Comparison of ENCODE assay signal across 3 cellular contexts in the genomic region with DNA sequence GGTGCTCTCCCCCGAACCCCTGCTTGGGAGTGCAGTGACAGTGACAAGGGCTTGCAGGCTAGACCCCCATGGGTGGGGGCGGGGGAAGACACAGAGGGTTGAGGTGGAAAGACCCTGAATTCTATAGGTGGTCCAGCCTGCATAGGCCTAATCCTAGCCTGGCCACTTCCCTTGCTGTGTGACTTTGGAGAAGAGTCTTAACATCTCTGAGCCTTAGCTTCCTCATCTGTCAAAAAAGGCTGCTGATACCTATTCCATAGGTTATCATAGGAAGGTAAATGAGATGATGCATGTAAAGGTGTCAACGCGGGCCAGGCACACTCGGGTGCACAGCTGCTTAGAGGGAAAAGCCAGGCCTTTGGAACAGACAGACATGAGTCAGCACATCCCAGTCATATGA.
TF ChIP-seq lines count a peak whose summit lies in the region.

No MANE protein-coding gene starts in this region.

TF ChIP-seq in A549, 52 proteins besides CTCF, POLR2A, EP300 and RAD21:
- TF ChIP-seq TP53 (CRISPR knock-in tag; IDR thresholded peaks at IDR 0.05) (no peak), FOXS1 (CRISPR knock-in tag; IDR thresholded peaks at IDR 0.05) (no peak), FOSL2 (IDR thresholded peaks at IDR 0.05) (no peak), FOSL2 (CRISPR knock-in tag; IDR thresholded peaks at IDR 0.05) (no peak), GATA3 (IDR thresholded peaks at IDR 0.05; ENCODE audit: borderline replicate concordance) (no peak), USF2 (IDR thresholded peaks at IDR 0.05) (no peak), ESRRA (IDR thresholded peaks at IDR 0.05; ENCODE audit: borderline replicate concordance, low read length) (no peak), HDAC2 (IDR thresholded peaks at IDR 0.05) (no peak), JUN (IDR thresholded peaks at IDR 0.05) (no peak), REST (IDR thresholded peaks at IDR 0.05) (no peak), HOXB13 (CRISPR knock-in tag; IDR thresholded peaks at IDR 0.05; ENCODE audit: low read depth) (no peak), POLR2AphosphoS2 (conservative IDR thresholded peaks at IDR 0.05; ENCODE audit: low read length) (no peak)
- TF ChIP-seq, protein P1, sequence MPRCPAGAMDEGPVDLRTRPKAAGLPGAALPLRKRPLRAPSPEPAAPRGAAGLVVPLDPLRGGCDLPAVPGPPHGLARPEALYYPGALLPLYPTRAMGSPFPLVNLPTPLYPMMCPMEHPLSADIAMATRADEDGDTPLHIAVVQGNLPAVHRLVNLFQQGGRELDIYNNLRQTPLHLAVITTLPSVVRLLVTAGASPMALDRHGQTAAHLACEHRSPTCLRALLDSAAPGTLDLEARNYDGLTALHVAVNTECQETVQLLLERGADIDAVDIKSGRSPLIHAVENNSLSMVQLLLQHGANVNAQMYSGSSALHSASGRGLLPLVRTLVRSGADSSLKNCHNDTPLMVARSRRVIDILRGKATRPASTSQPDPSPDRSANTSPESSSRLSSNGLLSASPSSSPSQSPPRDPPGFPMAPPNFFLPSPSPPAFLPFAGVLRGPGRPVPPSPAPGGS (IDR thresholded peaks at IDR 0.05), result no peak
TF ChIP-seq in A549: peak in this region for 0.

TF ChIP-seq in HCT116, 20 proteins besides CTCF, POLR2A, EP300 and RAD21:
- TF ChIP-seq ZNF274 (IDR thresholded peaks at IDR 0.05; ENCODE audit: low read depth, low read length) (no peak), CBX3 (IDR thresholded peaks at IDR 0.05; ENCODE audit: low read depth) (no peak), JUND (IDR thresholded peaks at IDR 0.05) (no peak), EGR1 (IDR thresholded peaks at IDR 0.05; ENCODE audit: low read depth) (no peak), REST (IDR thresholded peaks at IDR 0.05; ENCODE audit: low read depth) (no peak), YY1 (IDR thresholded peaks at IDR 0.05; ENCODE audit: extremely low read depth, insufficient replicate concordance, low read depth, low read length) (no peak), CEBPB (IDR thresholded peaks at IDR 0.05; ENCODE audit: low read depth) (no peak), EZH2phosphoT487 (IDR thresholded peaks at IDR 0.05; ENCODE audit: borderline replicate concordance) (no peak), SP1 (IDR thresholded peaks at IDR 0.05; ENCODE audit: low read depth) (no peak), EZH2 (IDR thresholded peaks at IDR 0.05) (no peak), SRF (IDR thresholded peaks at IDR 0.05; ENCODE audit: low read depth) (no peak), POLR2AphosphoS5 (IDR thresholded peaks at IDR 0.05; ENCODE audit: low read depth, low read length) (no peak), FOSL1 (IDR thresholded peaks at IDR 0.05; ENCODE audit: low read depth) (no peak), ZBTB33 (IDR thresholded peaks at IDR 0.05; ENCODE audit: extremely low read depth, insufficient replicate concordance, low read length) (no peak), MAX (IDR thresholded peaks at IDR 0.05) (no peak)
- TF ChIP-seq, protein P2, sequence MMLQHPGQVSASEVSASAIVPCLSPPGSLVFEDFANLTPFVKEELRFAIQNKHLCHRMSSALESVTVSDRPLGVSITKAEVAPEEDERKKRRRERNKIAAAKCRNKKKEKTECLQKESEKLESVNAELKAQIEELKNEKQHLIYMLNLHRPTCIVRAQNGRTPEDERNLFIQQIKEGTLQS (IDR thresholded peaks at IDR 0.05), result no peak
TF ChIP-seq in HCT116: peak in this region for 0.

TF ChIP-seq in H1, 55 proteins besides CTCF, POLR2A, EP300 and RAD21:
- TF ChIP-seq GTF2F1 (IDR thresholded peaks at IDR 0.05; ENCODE audit: borderline replicate concordance, low read depth, low read length) (no peak), KDM1A (IDR thresholded peaks at IDR 0.05; ENCODE audit: borderline replicate concordance, low read length) (peak; percentile 66; the same call in 1 of the 2 replicates)
